In genomic region chr7:114718861-114719260, GRCh38 we compare ENCODE assay signal across 19 cellular contexts.
A peak's percentile ranks its signal among the peaks of the same experiment; 100 is the strongest.
DNase-seq lines count a peak whose midpoint lies in the region; ATAC-seq and FAIRE-seq lines count a peak whose summit lies in the region.
"Had no signal": no experiment of that assay in that cellular context is flagged by ENCODE, and none has a peak within 500 bp of the region (broad histone marks: within the 10 kb centered on the region; RNA-seq: fewer than 3 reads in every experiment).

No MANE protein-coding gene starts in this region.

- DNase-seq in activated CD4-positive, alpha-beta T cell treated with anti-CD3 and anti-CD28 coated beads for 36 hours: peak; percentile 27
- no peak for DNase-seq in activated CD4-positive, alpha-beta T cell treated with anti-CD3 and anti-CD28 coated beads for 1 hour
- DNase-seq in HCEC 1CT: no peak
- DNase-seq in mucosa of gallbladder (ENCODE audit: low spot score): no peak
- no peak for DNase-seq in HTR-8/SVneo (ENCODE audit: insufficient read length, low spot score)
- DNase-seq: 8988T; adrenal gland; DMS53; natural killer cell; NCI-H1694 treated with DMSO at 0.1 percent for 48 hours; NCI-H446 treated with DMSO at 0.1 percent for 48 hours; stimulated activated naive CD4-positive, alpha-beta T cell treated with Interleukin-2 at 50 U/mL for 16 hours; upper lobe of left lung had no signal

- H3K27ac Mint-ChIP-seq in activated CD4-positive, alpha-beta T cell treated with anti-CD3 and anti-CD28 coated beads for 36 hours: no peak overlapping the region
- H3K27ac Mint-ChIP-seq: memory B cell, natural killer cell, progenitor cell of endocrine pancreas had no signal

- H3K4me3 Mint-ChIP-seq in activated CD4-positive, alpha-beta T cell treated with anti-CD3 and anti-CD28 coated beads for 36 hours: no peak overlapping the region
- H3K4me3 Mint-ChIP-seq: memory B cell, natural killer cell had no signal

- H3K36me3 Mint-ChIP-seq in activated CD4-positive, alpha-beta T cell treated with anti-CD3 and anti-CD28 coated beads for 36 hours (ENCODE audit: low read depth): no peaks in the 10 kb centered on the region
- H3K36me3 Mint-ChIP-seq: memory B cell, natural killer cell had no signal

- CTCF ChIA-PET in activated CD4-positive, alpha-beta T cell treated with anti-CD3 and anti-CD28 coated beads for 36 hours (lab: Charles Lee): no interaction called here

- intact Hi-C loops in activated CD4-positive, alpha-beta T cell treated with anti-CD3 and anti-CD28 coated beads for 36 hours (cut with DNase I, micrococcal nuclease): loop anchor here (2.0 to 5.0 kb wide), 2 partner anchors 68 to 114 kb away; no protein-coding TSS in a partner anchor

- no peaks in the 10 kb centered on the region for H3K9me3 Mint-ChIP-seq in activated CD4-positive, alpha-beta T cell treated with anti-CD3 and anti-CD28 coated beads for 36 hours (ENCODE audit: low read depth)
- H3K9me3 Mint-ChIP-seq: memory B cell had no signal

- H3K4me1 Mint-ChIP-seq in activated CD4-positive, alpha-beta T cell treated with anti-CD3 and anti-CD28 coated beads for 36 hours: peaks cover 7% of the 10 kb centered on the region
- H3K4me1 Mint-ChIP-seq: memory B cell, natural killer cell had no signal

- H3K27me3 Mint-ChIP-seq in activated CD4-positive, alpha-beta T cell treated with anti-CD3 and anti-CD28 coated beads for 36 hours: peaks cover 9% of the 10 kb centered on the region
- H3K27me3 Mint-ChIP-seq: progenitor cell of endocrine pancreas had no signal

- ATAC-seq in activated CD4-positive, alpha-beta T cell treated with anti-CD3 and anti-CD28 coated beads for 36 hours: peak; percentile 49
- ATAC-seq in GM18861 (IDR thresholded peaks at IDR 0.05; ENCODE audit: unreplicated experiment) (peak; percentile 50), HG02798 (IDR thresholded peaks at IDR 0.05; ENCODE audit: poor library complexity, unreplicated experiment) (peak; percentile 65), HG03521 (IDR thresholded peaks at IDR 0.05; ENCODE audit: unreplicated experiment) (peak; percentile 59)
- ATAC-seq: natural killer cell had no signal

- POLR2A ChIA-PET in activated CD4-positive, alpha-beta T cell treated with anti-CD3 and anti-CD28 coated beads for 36 hours (lab: Charles Lee): no interaction called here

- no peak for FAIRE-seq in HTR-8/SVneo (lab: Jason Lieb, UNC)
- FAIRE-seq: keratinocyte had no signal
